Comparison of ENCODE assay signal across 26 cellular contexts in genomic region chr1:3389093-3389833, GRCh38.
"Had no signal": no experiment of that assay in that cellular context is flagged by ENCODE, and none has a peak within 500 bp of the region (broad histone marks: within the 10 kb centered on the region; RNA-seq: fewer than 3 reads in every experiment).

No MANE protein-coding gene starts in this region.

- H3K4me3 Mint-ChIP-seq: activated CD8-positive, alpha-beta T cell treated with anti-CD3 and anti-CD28 coated beads for 36 hours; activated naive CD8-positive, alpha-beta T cell treated with anti-CD3 and anti-CD28 coated beads, Interleukin-2, amount 10 ng/mL, durations not matched to agents 7 days and 5 days; T-helper 2 cell treated with Interferon-gamma antibody and Interleukin-4, amounts not matched to agents 5 μg/mL and 100 μg/mL, for 36 hours had no signal

- H3K4me1 ChIP-seq: adrenal gland, SJSA1 had no signal

- H3K27me3 ChIP-seq: MG63 had no signal

- H3K4me3 ChIP-seq: adrenal gland, breast epithelium, MG63, Peyer's patch, SJSA1 had no signal

- H3K27ac Mint-ChIP-seq: activated CD8-positive, alpha-beta T cell treated with anti-CD3 and anti-CD28 coated beads for 36 hours; activated naive CD8-positive, alpha-beta T cell treated with anti-CD3 and anti-CD28 coated beads, Interleukin-2, amount 10 ng/mL, durations not matched to agents 7 days and 5 days; T-helper 2 cell treated with Interferon-gamma antibody and Interleukin-4, amounts not matched to agents 5 μg/mL and 100 μg/mL, for 36 hours had no signal

- H3K36me3 Mint-ChIP-seq: activated naive CD8-positive, alpha-beta T cell treated with anti-CD3 and anti-CD28 coated beads, Interleukin-2, amount 10 ng/mL, durations not matched to agents 7 days and 5 days had no signal

- ATAC-seq: activated CD4-positive, CD25-positive, alpha-beta regulatory T cell treated with anti-CD3 and anti-CD28 coated beads, Interleukin-2, amount 50 U/mL, for 24 hours; activated CD8-positive, alpha-beta T cell treated with anti-CD3 and anti-CD28 coated beads for 36 hours; SK-N-SH treated with all-trans-retinoic acid at 6 μM for 48 hours had no signal

- H3K27ac ChIP-seq: adrenal gland, breast epithelium, Peyer's patch, RWPE1, SJSA1 had no signal

- H3K9me3 ChIP-seq: adrenal gland, breast epithelium, MG63, Peyer's patch, SJSA1 had no signal

- H3K36me3 ChIP-seq: adrenal gland, breast epithelium, MG63, Peyer's patch, SJSA1 had no signal

- H3K4me1 Mint-ChIP-seq: activated naive CD8-positive, alpha-beta T cell treated with anti-CD3 and anti-CD28 coated beads, Interleukin-2, amount 10 ng/mL, durations not matched to agents 7 days and 5 days had no signal

- DNase-seq: activated CD4-positive, alpha-beta T cell treated with anti-CD3 and anti-CD28 coated beads for 4 hours; activated CD8-positive, alpha-beta memory T cell treated with anti-CD3 and anti-CD28 coated beads, Interleukin-2, amount 50 U/mL, for 4 hours; activated CD8-positive, alpha-beta T cell treated with anti-CD3 and anti-CD28 coated beads for 36 hours; activated naive CD4-positive, alpha-beta T cell treated with anti-CD3 and anti-CD28 coated beads, Interleukin-2, amount 50 U/mL, for 16 hours; activated naive CD8-positive, alpha-beta T cell treated with anti-CD3 and anti-CD28 coated beads, Interleukin-2, amount 10 ng/mL, durations not matched to agents 7 days and 5 days; adrenal gland; anterior cingulate cortex; central memory CD4-positive, alpha-beta T cell; MG63; MV-4-11; NCI-H1105; NCI-H146; NCI-H187 treated with DMSO at 0.1 percent for 48 hours; NCI-H2081 treated with DMSO at 0.1 percent for 48 hours; NCI-H510A treated with DMSO at 0.1 percent for 48 hours; NCI-H69; NK-92 treated with Interleukin-12 subunit alpha and Interleukin-12 subunit beta, amount 100 ng/mL, for 24 hours; Peyer's patch; SHP77; SW 1271 had no signal

- H3K9me3 Mint-ChIP-seq: activated CD8-positive, alpha-beta T cell treated with anti-CD3 and anti-CD28 coated beads for 36 hours; activated naive CD8-positive, alpha-beta T cell treated with anti-CD3 and anti-CD28 coated beads, Interleukin-2, amount 10 ng/mL, durations not matched to agents 7 days and 5 days; T-helper 2 cell treated with Interferon-gamma antibody and Interleukin-4, amounts not matched to agents 5 μg/mL and 100 μg/mL, for 36 hours had no signal
